19 cellular contexts compared by ENCODE assay signal in the genomic region with DNA sequence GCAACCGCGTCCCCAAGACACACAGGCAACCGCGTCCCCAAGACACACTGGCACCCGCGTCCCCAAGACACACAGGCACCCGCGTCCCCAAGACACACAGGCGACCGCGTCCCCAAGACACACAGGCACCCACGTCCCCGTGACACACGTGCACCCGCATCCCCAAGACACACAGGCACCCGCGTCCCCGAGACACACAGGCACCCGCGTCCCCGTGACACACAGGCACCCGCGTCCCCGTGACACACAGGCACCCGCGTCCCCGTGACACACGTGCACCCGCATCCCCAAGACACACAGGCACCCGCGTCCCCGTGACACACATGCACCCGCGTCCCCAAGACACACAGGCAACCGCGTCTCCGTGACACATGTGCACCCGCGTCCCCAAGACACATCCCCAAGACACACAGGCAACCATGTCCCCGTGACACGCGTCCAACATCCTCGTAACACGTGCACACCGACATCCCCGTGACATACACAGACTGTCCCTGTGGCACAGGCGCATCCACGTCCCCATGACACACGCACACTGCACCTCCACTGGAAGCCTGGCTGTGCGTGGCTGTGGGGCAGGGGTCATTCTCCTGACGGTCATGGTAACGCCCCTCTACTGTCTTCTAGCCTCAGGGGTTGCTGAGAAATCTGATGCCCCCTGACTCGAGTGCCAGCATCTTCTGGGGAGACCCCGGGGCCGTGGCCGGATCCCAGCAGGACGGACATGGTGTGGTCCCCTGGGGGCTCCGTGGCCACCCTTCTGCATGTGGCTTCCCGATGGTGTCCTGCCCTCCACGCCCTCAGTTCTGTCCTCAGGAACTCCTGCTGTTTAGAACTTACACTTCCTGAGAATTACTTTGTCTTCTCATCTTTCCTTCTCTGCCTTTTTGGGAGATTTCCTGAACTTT. TPM values are rescaled to one million over a fixed set of nuclear protein-coding genes. Genes with fewer than 3 reads are reported as not detected.
A peak's percentile ranks its signal among the peaks of the same experiment; 100 is the strongest.
DNase-seq lines count a peak whose midpoint lies in the region; ATAC-seq and TF ChIP-seq lines count a peak whose summit lies in the region.
"Had no signal": no experiment of that assay in that cellular context is flagged by ENCODE, and none has a peak within 500 bp of the region (broad histone marks: within the 10 kb centered on the region; RNA-seq: fewer than 3 reads in every experiment).

No MANE protein-coding gene starts in this region.

- no peak overlapping the region for H2AFZ ChIP-seq in IMR-90 (replicated peaks; ENCODE audit: low read length, poor library complexity)
- H2AFZ ChIP-seq in trophoblast cell (ENCODE audit: insufficient read depth, low read length, poor library complexity), result no peak overlapping the region

- TF ChIP-seq POLR2A in IMR-90 (IDR thresholded peaks at IDR 0.05; ENCODE audit: low read depth, low read length), result no peak

- peaks cover 0 to 5% (median 3%) of the 10 kb centered on the region in 3 donors for H3K27me3 Mint-ChIP-seq in CD14-positive monocyte (ENCODE audit: low read depth in 3 of 3)
- H3K27me3 Mint-ChIP-seq: CD4-positive, CD25-positive, alpha-beta regulatory T cell had no signal

- H3K4me3 Mint-ChIP-seq in CD14-positive monocyte, result no peak overlapping the region
- H3K4me3 Mint-ChIP-seq: CD4-positive, CD25-positive, alpha-beta regulatory T cell had no signal

- H2AK5ac ChIP-seq in IMR-90 (ENCODE audit: low read depth, low read length) (peak overlapping the region; percentile 9; the same call in 1 of the 2 replicates), trophoblast cell (ENCODE audit: low read length) (no peak overlapping the region)

- CTCF ChIA-PET in IMR-90 (lab: Yijun Ruan, JAX), result no interaction called here

- no peak for ATAC-seq in IMR-90 (ENCODE audit: low read depth)
- peak; percentile 31 for ATAC-seq in esophagus mucosa
- no peak for ATAC-seq in GM19467 (IDR thresholded peaks at IDR 0.05; ENCODE audit: unreplicated experiment)
- ATAC-seq: HepG2, PC-3 had no signal

- no peak for DNase-seq in CD14-positive monocyte (ENCODE audit: low spot score)
- DNase-seq in IMR-90, result no peak
- DNase-seq in trophoblast cell, result no peak
- DNase-seq in foreskin fibroblast, result no peak
- no peak for DNase-seq in HuH-7.5 (ENCODE audit: low spot score)
- DNase-seq: COR-L47, DMS 273 treated with DMSO at 0.1 percent for 48 hours, GOT3, NCI-H1417, NCI-H187, NCI-H2227 treated with DMSO at 0.1 percent for 48 hours, NCI-H510A treated with DMSO at 0.1 percent for 48 hours, PC-3, SIG-M5 had no signal

- peaks cover 15 to 23% of the 10 kb centered on the region in 2 donors for H3K36me3 Mint-ChIP-seq in CD14-positive monocyte

- in situ Hi-C loops in IMR-90 (cut with MboI; ENCODE audit: low sequenced_read_pairs), result no loop called here

- H3K79me2 ChIP-seq in trophoblast cell (ENCODE audit: control insufficient read depth, insufficient read depth, low read length, poor library complexity), result no peaks in the 10 kb centered on the region

- intact Hi-C loops in CD14-positive monocyte (cut with micrococcal nuclease), result no loop called here
- intact Hi-C loops in IMR-90 (cut with micrococcal nuclease), result no loop called here

- H3K4me3 ChIP-seq in IMR-90 (ENCODE audit: insufficient read depth, low read depth, low read length), result no peak overlapping the region
- H3K4me3 ChIP-seq in trophoblast cell (ENCODE audit: low read depth, low read length), result peak overlapping the region; percentile 37
- H3K4me3 ChIP-seq in foreskin fibroblast (ENCODE audit: low read depth in 1 of 2, low read length in 2 of 2), result no peak overlapping the region

- no peak overlapping the region for H2BK5ac ChIP-seq in IMR-90 (ENCODE audit: low read depth, low read length, poor library complexity, severe bottlenecking)
- no peak overlapping the region for H2BK5ac ChIP-seq in trophoblast cell (ENCODE audit: low read depth, low read length, poor library complexity)

- POLR2A ChIA-PET in IMR-90 (lab: Charles Lee; ENCODE audit: unreplicated experiment), result no interaction called here

- peaks cover 17% of the 10 kb centered on the region for H3K4me1 Mint-ChIP-seq in CD14-positive monocyte

- no peak overlapping the region for H4K5ac ChIP-seq in IMR-90 (ENCODE audit: low read depth, low read length)

- no peak overlapping the region for H3K14ac ChIP-seq in IMR-90 (replicated peaks; ENCODE audit: low read depth, low read length)
- H3K14ac ChIP-seq in trophoblast cell (ENCODE audit: low read length), result no peak overlapping the region

- dilution Hi-C loops in IMR-90 (cut with HindIII; ENCODE audit: low sequenced_read_pairs, unreplicated experiment), result no loop called here

- H2BK120ac ChIP-seq in IMR-90 (ENCODE audit: low read depth, low read length) (no peak overlapping the region), trophoblast cell (ENCODE audit: insufficient read depth, low read length, poor library complexity) (no peak overlapping the region)

- H3K36me3 ChIP-seq in IMR-90 (ENCODE audit: control insufficient read depth, insufficient read depth, low read length), result no peaks in the 10 kb centered on the region
- no peaks in the 10 kb centered on the region for H3K36me3 ChIP-seq in trophoblast cell (ENCODE audit: control insufficient read depth in 1 of 2, insufficient read depth in 2 of 2, low read length in 2 of 2)

- no TSS peak for BruUV-seq in IMR-90 (replicated peaks; lab: Mats Ljungman, UMichigan)

- no peak overlapping the region for H3K4me2 ChIP-seq in IMR-90 (ENCODE audit: low read depth, low read length)
- H3K4me2 ChIP-seq in trophoblast cell (ENCODE audit: low read length), result no peak overlapping the region

- no peak overlapping the region for H3K56ac ChIP-seq in IMR-90 (ENCODE audit: extremely low read depth, insufficient read depth, low read length)

- H4K12ac ChIP-seq in trophoblast cell (ENCODE audit: low read depth, low read length), result no peak overlapping the region

- no peak overlapping the region for H3K9ac ChIP-seq in IMR-90 (ENCODE audit: low read depth, low read length)
- no peak overlapping the region for H3K9ac ChIP-seq in trophoblast cell (ENCODE audit: low read length)

- peak overlapping the region in 6 of 7 donors; percentile 7 to 94 (median 85) for H3K27ac Mint-ChIP-seq in CD14-positive monocyte

- H3K27ac ChIP-seq in IMR-90 (ENCODE audit: insufficient read depth, low read length) (no peak overlapping the region), trophoblast cell (ENCODE audit: low read depth, low read length) (no peak overlapping the region)

- peaks cover 24 to 43% (median 30%) of the 10 kb centered on the region in 7 donors for H3K9me3 Mint-ChIP-seq in CD14-positive monocyte
- H3K9me3 Mint-ChIP-seq: CD4-positive, CD25-positive, alpha-beta regulatory T cell had no signal

- H3K4me1 ChIP-seq in IMR-90 (ENCODE audit: control insufficient read depth, insufficient read depth, low read length) (peaks cover 7% of the 10 kb centered on the region), trophoblast cell (ENCODE audit: control insufficient read depth in 1 of 2, insufficient read depth in 2 of 2, low read length in 2 of 2) (peaks cover 0 to 5% of the 10 kb centered on the region in 2 experiments)

- no peaks in the 10 kb centered on the region; the same call in 1 of the 2 replicates for H4K20me1 ChIP-seq in IMR-90 (ENCODE audit: insufficient read depth, low read length)

- WGBS in IMR-90 (ENCODE audit: extremely low coverage in 2 of 2, insufficient read length in 1 of 2), 2 experiments, result 94% methylated on average over 51 of the region's 60 CpGs; no CpG with 5 or more reads in 1 of the 2 experiments
- WGBS in trophoblast cell (ENCODE audit: extremely low coverage, insufficient coverage, insufficient read length), result no CpG with 5 or more reads among the region's 60 CpGs

- 0 out of 2 replicates have a peak, but pooled peaks cover 3% of the 10 kb centered on the region for H3K9me1 ChIP-seq in IMR-90 (ENCODE audit: insufficient read depth, low read length)

- H3K18ac ChIP-seq in IMR-90 (ENCODE audit: low read depth, low read length) (no peak overlapping the region), trophoblast cell (ENCODE audit: low read length) (no peak overlapping the region)

- TF ChIP-seq CTCF in CD14-positive monocyte (IDR thresholded peaks at IDR 0.05), result no peak
- TF ChIP-seq CTCF in IMR-90 (conservative IDR thresholded peaks at IDR 0.05; ENCODE audit: low read depth, low read length), result no peak
- no peak for TF ChIP-seq CTCF in foreskin fibroblast (IDR thresholded peaks at IDR 0.05; ENCODE audit: low read depth, low read length)

- no peak overlapping the region for H2AK9ac ChIP-seq in IMR-90 (replicated peaks; ENCODE audit: low read depth, low read length, poor library complexity)

- no peak overlapping the region for H2BK15ac ChIP-seq in IMR-90 (ENCODE audit: low read depth, low read length)

- H2BK20ac ChIP-seq in IMR-90 (ENCODE audit: low read depth, low read length), result no peak overlapping the region

- no peak overlapping the region for H4K91ac ChIP-seq in IMR-90 (ENCODE audit: insufficient read depth, low read depth, low read length)
- H4K91ac ChIP-seq in trophoblast cell (ENCODE audit: low read depth, low read length), result no peak overlapping the region

- H2BK12ac ChIP-seq in trophoblast cell (ENCODE audit: low read length), result no peak overlapping the region

- H3K4ac ChIP-seq in IMR-90 (ENCODE audit: low read depth, low read length), result no peak overlapping the region
- no peak overlapping the region for H3K4ac ChIP-seq in trophoblast cell (ENCODE audit: low read depth, low read length)

- H3K79me1 ChIP-seq in IMR-90 (ENCODE audit: low read depth in 1 of 2, low read length in 2 of 2) (no peaks in the 10 kb centered on the region; a peak in 1 of 4 replicates), trophoblast cell (ENCODE audit: low read length) (no peaks in the 10 kb centered on the region)

- H3K9me3 ChIP-seq in IMR-90 (ENCODE audit: control insufficient read depth, insufficient read depth, low read length) (no peaks in the 10 kb centered on the region), trophoblast cell (ENCODE audit: insufficient read depth, low read depth, low read length) (peaks cover 3% of the 10 kb centered on the region)

- no peak overlapping the region for H3K23ac ChIP-seq in IMR-90 (ENCODE audit: low read depth, low read length)
- H3K23ac ChIP-seq in trophoblast cell (ENCODE audit: low read length), result no peak overlapping the region

- H4K8ac ChIP-seq in IMR-90 (ENCODE audit: low read depth in 2 of 2, low read length in 2 of 2) (no peak overlapping the region), trophoblast cell (ENCODE audit: low read depth, low read length) (no peak overlapping the region)

- TF ChIP-seq RAD21 in IMR-90 (IDR thresholded peaks at IDR 0.05; ENCODE audit: low read length), result no peak

- H3K27me3 ChIP-seq in IMR-90 (ENCODE audit: control insufficient read depth, insufficient read depth, low read length) (no peaks in the 10 kb centered on the region), trophoblast cell (ENCODE audit: insufficient read depth, low read length) (no peaks in the 10 kb centered on the region)

RNA-seq across cellular contexts. Expression of a gene that starts 24.1 kb away (rescaled TPM):
- polyA plus RNA-seq in CD14-positive monocyte (1 to 10 TPM; 2.0 to 3.0 TPM), IMR-90 (2012; rRNA removed) (7.4 and 10.2 TPM in 2 replicates)
- total RNA-seq in IMR-90 (2012; rRNA removed) (1.1 and 1.7 TPM in 2 replicates), esophagus mucosa (8.1 TPM)
- 5.4 and 9.9 TPM in 2 replicates for polyA plus RNA-seq in IMR-90 (2012; cell fraction: cytosol; rRNA removed)
- 24.4 and 50.7 TPM in 2 replicates for polyA plus RNA-seq in IMR-90 (2012; cell fraction: nucleus; rRNA removed; ENCODE audit: low replicate concordance)
- polyA plus RNA-seq in trophoblast cell (2013), result 4.7 and 5.1 TPM in 2 replicates

RNA-seq across cellular contexts. Expression of a gene that starts 24.4 kb away (rescaled TPM):
- 1 to 10 TPM; 1.3 to 1.6 TPM for polyA plus RNA-seq in CD14-positive monocyte
- total RNA-seq in IMR-90 (2012; rRNA removed), result not detected in 2 replicates
- polyA plus RNA-seq in IMR-90 (2012; rRNA removed), result 0.16 and 0.17 TPM in 2 replicates
- polyA plus RNA-seq in IMR-90 (2012; cell fraction: cytosol; rRNA removed), result 0.08 and 0.25 TPM in 2 replicates
- polyA plus RNA-seq in IMR-90 (2012; cell fraction: nucleus; rRNA removed; ENCODE audit: low replicate concordance), result 1.3 and 3.4 TPM in 2 replicates
- total RNA-seq in esophagus mucosa, result 5.5 TPM
- 0.19 and 0.21 TPM in 2 replicates for polyA plus RNA-seq in trophoblast cell (2013)
- total RNA-seq: M059J had no signal

RNA-seq across cellular contexts. Expression of a gene that starts 42.3 kb away (rescaled TPM):
- polyA plus RNA-seq in CD14-positive monocyte (not detected), IMR-90 (2012; rRNA removed) (0.07 TPM in 2 replicates)
- total RNA-seq in IMR-90 (2012; rRNA removed) (not detected in 2 replicates), esophagus mucosa (not detected)
- 0.06 and 0.11 TPM in 2 replicates for polyA plus RNA-seq in IMR-90 (2012; cell fraction: cytosol; rRNA removed)
- polyA plus RNA-seq in IMR-90 (2012; cell fraction: nucleus; rRNA removed; ENCODE audit: low replicate concordance), result 0.37 and 0.78 TPM in 2 replicates
- polyA plus RNA-seq in trophoblast cell (2013), result 0.08 and 0.11 TPM in 2 replicates
- total RNA-seq: CD4-positive, CD25-positive, alpha-beta regulatory T cell; M059J; PC-3 had no signal
- polyA plus RNA-seq: CD4-positive, CD25-positive, alpha-beta regulatory T cell had no signal
